In genomic region chr1:11012260-11013159, GRCh38 we compare ENCODE assay signal across 8 cellular contexts. TPM values are rescaled to one million over a fixed set of nuclear protein-coding genes. Genes with fewer than 3 reads are reported as not detected.
DNase-seq lines count a peak whose midpoint lies in the region; ATAC-seq, FAIRE-seq and TF ChIP-seq lines count a peak whose summit lies in the region.

Gene TARDBP, plus strand, starts transcription at chr1:11012654. Its CDS starts 1,074 bp downstream, at chr1:11013728.

- H2AK5ac ChIP-seq in trophoblast cell (ENCODE audit: low read length): peak within 1 kb of the TSS; percentile 98

- peak within 1 kb of the TSS; percentile 44 for H2BK12ac ChIP-seq in trophoblast cell (ENCODE audit: low read length)

- WGBS in trophoblast cell (ENCODE audit: extremely low coverage, insufficient coverage, insufficient read length): no CpG with 5 or more reads among the region's 94 CpGs
- WGBS in tibial nerve, 2 donors: 0 to 1% methylated on average over 26 to 66 of the region's 94 CpGs

- DNase-seq in GM12891 (ENCODE audit: insufficient read length, low spot score) (peak; percentile 94), NCI-H1417 (lab: John Stamatoyannopoulos, UW) (peak; percentile 91 to 98 (median 97)), SW480 (ENCODE audit: low spot score) (peak; percentile 87), cardiac muscle cell (ENCODE audit: low read depth in 1 of 2, low spot score in 1 of 2) (peak; percentile 94 to 95), trophoblast cell (peak; percentile 80 to 94), tibial nerve (ENCODE audit: low spot score in 2 of 2) (peak; percentile 79 to 80)
- DNase-seq in activated naive CD8-positive, alpha-beta T cell treated with anti-CD3 and anti-CD28 coated beads, Interleukin-2, amount 50 U/mL, for 24 hours: peak; percentile 91

- H3K14ac ChIP-seq in trophoblast cell (ENCODE audit: low read length): peak within 1 kb of the TSS; percentile 99

- H2BK5ac ChIP-seq in trophoblast cell (ENCODE audit: low read depth, low read length, poor library complexity): peak within 1 kb of the TSS; percentile 84

- H3K9ac ChIP-seq in trophoblast cell (ENCODE audit: low read length): peak within 1 kb of the TSS; percentile 100

- H3K23ac ChIP-seq in trophoblast cell (ENCODE audit: low read length): no peak within 1 kb of the TSS

- peak within 1 kb of the TSS; percentile 79 for H3K4me3 ChIP-seq in cardiac muscle cell
- H3K4me3 ChIP-seq in trophoblast cell (ENCODE audit: low read depth, low read length): peak within 1 kb of the TSS; percentile 100
- H3K4me3 ChIP-seq in tibial nerve: peak within 1 kb of the TSS; percentile 79 to 96 (median 90)

- TF ChIP-seq POLR2A in GM12891 (IDR thresholded peaks at IDR 0.05; ENCODE audit: low read depth, low read length) (peak; percentile 93), tibial nerve (IDR thresholded peaks at IDR 0.05) (peak; percentile 91 to 95)

- peaks cover 12% of the 10 kb centered on the region for H3K79me2 ChIP-seq in trophoblast cell (ENCODE audit: control insufficient read depth, insufficient read depth, low read length, poor library complexity)

- H3K27me3 Mint-ChIP-seq in activated naive CD8-positive, alpha-beta T cell treated with anti-CD3 and anti-CD28 coated beads, Interleukin-2, amount 50 U/mL, for 24 hours: no peaks in the 10 kb centered on the region

- H3K79me1 ChIP-seq in trophoblast cell (ENCODE audit: low read length): peaks cover 8% of the 10 kb centered on the region

- peak within 1 kb of the TSS; percentile 77 for H2BK120ac ChIP-seq in trophoblast cell (ENCODE audit: insufficient read depth, low read length, poor library complexity)

- peak; percentile 92 for ATAC-seq in HG02763 (IDR thresholded peaks at IDR 0.05; ENCODE audit: unreplicated experiment)
- peak; percentile 89 for ATAC-seq in activated naive CD8-positive, alpha-beta T cell treated with anti-CD3 and anti-CD28 coated beads, Interleukin-2, amount 50 U/mL, for 24 hours

- peaks cover 39% of the 10 kb centered on the region for H3K36me3 ChIP-seq in cardiac muscle cell
- H3K36me3 ChIP-seq in trophoblast cell (ENCODE audit: control insufficient read depth in 1 of 2, insufficient read depth in 2 of 2, low read length in 2 of 2): peaks cover 26 to 31% of the 10 kb centered on the region in 2 experiments
- H3K36me3 ChIP-seq in tibial nerve: peaks cover 0 to 42% (median 28%) of the 10 kb centered on the region in 3 donors

- peak within 1 kb of the TSS; percentile 93 for H4K91ac ChIP-seq in trophoblast cell (ENCODE audit: low read depth, low read length)

- peak within 1 kb of the TSS; percentile 99 for H3K4me2 ChIP-seq in trophoblast cell (ENCODE audit: low read length)

- H4K8ac ChIP-seq in trophoblast cell (ENCODE audit: low read depth, low read length): peak within 1 kb of the TSS; percentile 99

- peak; percentile 88 to 98 for TF ChIP-seq EP300 in tibial nerve (IDR thresholded peaks at IDR 0.05)

- TF ChIP-seq CTCF in cardiac muscle cell (IDR thresholded peaks at IDR 0.05; ENCODE audit: low read depth, low read length) (no peak), tibial nerve (IDR thresholded peaks at IDR 0.05) (peak in 2 of 5 experiments; percentile 17 to 65)

- H3K9me3 ChIP-seq in cardiac muscle cell (ENCODE audit: low read depth) (no peaks in the 10 kb centered on the region), trophoblast cell (ENCODE audit: insufficient read depth, low read depth, low read length) (no peaks in the 10 kb centered on the region), tibial nerve (no peaks in the 10 kb centered on the region)

- H3K36me3 Mint-ChIP-seq in activated naive CD8-positive, alpha-beta T cell treated with anti-CD3 and anti-CD28 coated beads, Interleukin-2, amount 50 U/mL, for 24 hours (ENCODE audit: low read depth): peaks cover 35% of the 10 kb centered on the region

- peak within 1 kb of the TSS; percentile 99 for H3K27ac Mint-ChIP-seq in activated naive CD8-positive, alpha-beta T cell treated with anti-CD3 and anti-CD28 coated beads, Interleukin-2, amount 50 U/mL, for 24 hours

- peak within 1 kb of the TSS; percentile 99 for H3K18ac ChIP-seq in trophoblast cell (ENCODE audit: low read length)

- peak; percentile 98 for FAIRE-seq in GM12891 (lab: Jason Lieb, UNC)

- peaks cover 30% of the 10 kb centered on the region for H3K4me1 Mint-ChIP-seq in activated naive CD8-positive, alpha-beta T cell treated with anti-CD3 and anti-CD28 coated beads, Interleukin-2, amount 50 U/mL, for 24 hours

- H3K27me3 ChIP-seq in cardiac muscle cell (no peaks in the 10 kb centered on the region), trophoblast cell (ENCODE audit: insufficient read depth, low read length) (no peaks in the 10 kb centered on the region), tibial nerve (no peaks in the 10 kb centered on the region)

- peak within 1 kb of the TSS; percentile 99 for H3K27ac ChIP-seq in cardiac muscle cell
- H3K27ac ChIP-seq in trophoblast cell (ENCODE audit: low read depth, low read length): peak within 1 kb of the TSS; percentile 87
- H3K27ac ChIP-seq in tibial nerve: peak within 1 kb of the TSS; percentile 85 to 98 (median 95)

- peak within 1 kb of the TSS; percentile 91 for H3K4me3 Mint-ChIP-seq in activated naive CD8-positive, alpha-beta T cell treated with anti-CD3 and anti-CD28 coated beads, Interleukin-2, amount 50 U/mL, for 24 hours

- peak within 1 kb of the TSS; percentile 98 for H3K4ac ChIP-seq in trophoblast cell (ENCODE audit: low read depth, low read length)

- H3K4me1 ChIP-seq in cardiac muscle cell (ENCODE audit: low read depth) (peaks cover 9% of the 10 kb centered on the region), trophoblast cell (ENCODE audit: control insufficient read depth in 1 of 2, insufficient read depth in 2 of 2, low read length in 2 of 2) (peaks cover 4 to 6% of the 10 kb centered on the region in 2 experiments), tibial nerve (peaks cover 0 to 50% (median 33%) of the 10 kb centered on the region in 4 donors)

- peak within 1 kb of the TSS; percentile 99 for H4K12ac ChIP-seq in trophoblast cell (ENCODE audit: low read depth, low read length)

- H2AFZ ChIP-seq in trophoblast cell (ENCODE audit: insufficient read depth, low read length, poor library complexity): peak within 1 kb of the TSS; percentile 99

- no peaks in the 10 kb centered on the region for H3K9me3 Mint-ChIP-seq in activated naive CD8-positive, alpha-beta T cell treated with anti-CD3 and anti-CD28 coated beads, Interleukin-2, amount 50 U/mL, for 24 hours

TF ChIP-seq in GM12891, 5 proteins besides CTCF, POLR2A, EP300 and RAD21:
- TF ChIP-seq PAX5 (IDR thresholded peaks at IDR 0.05; ENCODE audit: insufficient read depth, low read length, severe bottlenecking) (no peak), TAF1 (IDR thresholded peaks at IDR 0.05; ENCODE audit: low read depth, low read length) (peak; percentile 97), POLR2AphosphoS5 (IDR thresholded peaks at IDR 0.05; ENCODE audit: low read depth, low read length) (peak; percentile 97), POU2F2 (IDR thresholded peaks at IDR 0.05; ENCODE audit: low read depth, low read length) (peak; percentile 75; the same call in 1 of the 2 replicates)

RNA-seq across cellular contexts. Expression of gene TARDBP, which starts in this region (rescaled TPM):
- polyA plus RNA-seq in GM12891 (2012; ENCODE audit: low read depth, missing spikeins): 156 TPM
- total RNA-seq in cardiac muscle cell (67.0 and 102 TPM in 2 replicates), tibial nerve (100 to 1,000 TPM; 165 to 237 (median 171) TPM)
- polyA plus RNA-seq in cardiac muscle cell: 189 and 213 TPM in 2 replicates
- polyA plus RNA-seq in trophoblast cell (2013): 196 and 202 TPM in 2 replicates

Comparison
In these comparisons a context has a peak if more than half of its experiments do, and no peak if none do; other contexts are left out.
1. Peak in every context shown above with its lines: DNase-seq, ATAC-seq, H3K4me3 ChIP-seq and H3K27ac ChIP-seq.